22 cellular contexts compared by ENCODE assay signal in the genomic region with DNA sequence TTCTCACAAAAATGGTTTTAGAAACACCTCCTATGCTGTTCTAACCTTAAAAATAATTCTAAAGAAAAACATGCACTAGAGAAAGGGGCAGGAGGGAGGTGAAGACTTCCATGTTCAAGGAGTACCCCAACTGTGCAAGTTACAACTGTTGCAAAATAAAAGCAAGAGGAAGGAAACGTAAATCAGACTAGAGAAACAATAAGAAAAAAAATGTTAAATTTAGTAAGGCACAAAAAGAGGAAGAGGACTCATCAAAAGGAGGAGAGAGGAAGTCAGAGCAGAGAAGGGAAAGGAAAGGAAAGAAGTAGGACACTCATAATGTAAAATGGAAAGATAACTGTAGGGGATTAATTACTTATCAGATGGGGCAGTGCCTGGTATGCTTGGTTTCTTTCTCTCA. TPM values are rescaled to one million over a fixed set of nuclear protein-coding genes. Genes with fewer than 3 reads are reported as not detected.
DNase-seq lines count a peak whose midpoint lies in the region; ATAC-seq and TF ChIP-seq lines count a peak whose summit lies in the region.
"Had no signal": no experiment of that assay in that cellular context is flagged by ENCODE, and none has a peak within 500 bp of the region (broad histone marks: within the 10 kb centered on the region; RNA-seq: fewer than 3 reads in every experiment).

No MANE protein-coding gene starts in this region.

- H3K9me2 ChIP-seq in Karpas-422 (replicated peaks; ENCODE audit: insufficient read depth, low read length), result no peaks in the 10 kb centered on the region

- H4K20me1 ChIP-seq in BLaER1, result no peaks in the 10 kb centered on the region
- H4K20me1 ChIP-seq in Karpas-422 (ENCODE audit: insufficient read depth, low read depth, low read length), result no peaks in the 10 kb centered on the region

- peaks cover 34% of the 10 kb centered on the region for H3K9me3 ChIP-seq in BLaER1
- no peaks in the 10 kb centered on the region for H3K9me3 ChIP-seq in Karpas-422 (ENCODE audit: low read length)
- no peaks in the 10 kb centered on the region for H3K9me3 ChIP-seq in adrenal gland (replicated peaks in 1 of 3)
- H3K9me3 ChIP-seq: esophagus squamous epithelium, SJSA1 had no signal

- H3K27ac ChIP-seq in BLaER1 (peak overlapping the region; percentile 51), Karpas-422 (ENCODE audit: low read length) (no peak overlapping the region), adrenal gland (peak overlapping the region in 1 of 5 donors; percentile 44)
- H3K27ac ChIP-seq: esophagus squamous epithelium, SJSA1 had no signal

- no peak for TF ChIP-seq CTCF in adrenal gland (IDR thresholded peaks at IDR 0.05)

- TF ChIP-seq POLR2A in adrenal gland (IDR thresholded peaks at IDR 0.05), result no peak

- H3K4me3 ChIP-seq in BLaER1, result peak overlapping the region; percentile 33; the same call in 1 of the 2 replicates
- no peak overlapping the region for H3K4me3 ChIP-seq in Karpas-422 (ENCODE audit: low read length)
- H3K4me3 ChIP-seq in adrenal gland, result no peak overlapping the region
- H3K4me3 ChIP-seq: esophagus squamous epithelium, SJSA1 had no signal

- 47 to 55% (median 53%) methylated on average over 1 of the region's 1 CpG for WGBS in adrenal gland, 4 donors

- H2AFZ ChIP-seq in Karpas-422 (ENCODE audit: low read length), result no peak overlapping the region

- H3K36me3 ChIP-seq in BLaER1 (no peaks in the 10 kb centered on the region), Karpas-422 (ENCODE audit: insufficient read depth, low read length) (no peaks in the 10 kb centered on the region), adrenal gland (replicated peaks in 1 of 2) (no peaks in the 10 kb centered on the region)

- H3K4me2 ChIP-seq in BLaER1 (peak overlapping the region; percentile 80), Karpas-422 (ENCODE audit: low read depth, low read length, poor library complexity, severe bottlenecking) (no peak overlapping the region)

- H3K27me3 ChIP-seq in BLaER1, result no peaks in the 10 kb centered on the region
- H3K27me3 ChIP-seq in Karpas-422 (ENCODE audit: low read length), result no peaks in the 10 kb centered on the region
- no peaks in the 10 kb centered on the region for H3K27me3 ChIP-seq in adrenal gland
- H3K27me3 ChIP-seq: esophagus squamous epithelium, SJSA1 had no signal

- ATAC-seq in sciatic nerve, result no peak
- ATAC-seq: activated CD4-positive, CD25-positive, alpha-beta regulatory T cell treated with anti-CD3 and anti-CD28 coated beads, Interleukin-2, amount 50 U/mL, for 24 hours; activated CD8-positive, alpha-beta T cell treated with anti-CD3 and anti-CD28 coated beads for 36 hours; activated naive CD4-positive, alpha-beta T cell treated with anti-CD3 and anti-CD28 coated beads, Interleukin-2, amount 50 U/mL, for 72 hours; activated T-cell treated with anti-CD3 and anti-CD28 coated beads, Interleukin-2, amount 50 U/mL, for 4 hours; natural killer cell treated with Interleukin-12 subunit alpha and Interleukin-12 subunit beta and Interleukin-15 and Interleukin-18, amount 100 ng/mL, for 72 hours; stimulated activated memory B cell treated with anti-CD40 and anti-IgM and Interleukin-4, amounts not matched to agents 10 μg/mL and 1 μg/mL and 100 μg/mL, for 72 hours had no signal

- H3K9ac ChIP-seq in BLaER1 (0 out of 2 replicates have a peak overlapping the region, but pooled peaks have one; percentile 34), Karpas-422 (ENCODE audit: low read length) (no peak overlapping the region)

- DNase-seq in KBM-7 (peak; percentile 54), OCI-M1 (lab: John Stamatoyannopoulos, UW) (peak; percentile 33), dermis blood vessel endothelial cell (peak; percentile 15), sciatic nerve (ENCODE audit: low spot score) (no peak), Karpas-422 (no peak), iPS-NIHi7 (ENCODE audit: extremely low spot score) (no peak), adrenal gland (no peak)
- DNase-seq: activated CD8-positive, alpha-beta T cell treated with anti-CD3 and anti-CD28 coated beads for 36 hours; activated T-cell treated with anti-CD3 and anti-CD28 coated beads, Interleukin-2, amount 50 U/mL, for 4 hours; DMS79 treated with DMSO at 0.1 percent for 48 hours; effector memory CD4-positive, alpha-beta T cell; esophagus squamous epithelium; H9; NCI-H1436; NCI-H526 treated with DMSO at 0.1 percent for 48 hours; stimulated activated CD4-positive, alpha-beta T cell treated with anti-CD3 and anti-CD28 coated beads, Interleukin-1b, Interleukin-23, amount 100 ng/mL, for 48 hours had no signal

- intact Hi-C loops in sciatic nerve (cut with DNase I), result no loop called here
- intact Hi-C loops in adrenal gland (cut with DNase I), result no loop called here

- in situ Hi-C loops in KBM-7 (cut with MboI; ENCODE audit: low pct_unique_long_range_greater_than_20kb, low sequenced_read_pairs), result no loop called here

- no peaks in the 10 kb centered on the region for H3K79me2 ChIP-seq in Karpas-422 (ENCODE audit: low read length)

- H3K4me1 ChIP-seq in BLaER1, result peaks cover 27% of the 10 kb centered on the region
- H3K4me1 ChIP-seq in Karpas-422 (ENCODE audit: low read length), result no peaks in the 10 kb centered on the region
- peaks cover 0 to 8% of the 10 kb centered on the region in 2 donors for H3K4me1 ChIP-seq in adrenal gland (replicated peaks in 1 of 2)

RNA-seq across cellular contexts. Expression of gene RAPH1, which starts 34.1 kb away (rescaled TPM):
- total RNA-seq in dermis blood vessel endothelial cell (38.6 and 67.8 TPM in 2 replicates), sciatic nerve (115 TPM), adrenal gland (10 to 100 TPM; 24.6 to 72.5 (median 34.7) TPM)
- not detected in 2 replicates for total RNA-seq in Karpas-422 (2014; rRNA removed; shearing (Covaris generic); ENCODE audit: low replicate concordance)
- 10 to 100 TPM in 1 of 3 donors, 1 to 10 TPM in 2; 4.2 to 11.9 (median 6.3) TPM for polyA plus RNA-seq in adrenal gland

Comparison
In these comparisons a context has a peak if more than half of its experiments do, and no peak if none do; other contexts are left out.
1. DNase-seq: peak in KBM-7 (single experiment), OCI-M1 (single experiment) and dermis blood vessel endothelial cell (single experiment); none in sciatic nerve (single experiment), Karpas-422 (single experiment), iPS-NIHi7 (single experiment) and adrenal gland (0 of 7).
2. RNA of gene RAPH1, which starts 34.1 kb away (total RNA-seq): 115 TPM in sciatic nerve (single experiment), 38.6 to 67.8 TPM in dermis blood vessel endothelial cell and 24.6 to 72.5 TPM in adrenal gland; not detected in Karpas-422; every median in the first group is over 10 times any median in the second.